Comparison of ENCODE assay signal across 10 cellular contexts in genomic region chr2:161763153-161763552, GRCh38.
"Had no signal": no experiment of that assay in that cellular context is flagged by ENCODE, and none has a peak within 500 bp of the region (broad histone marks: within the 10 kb centered on the region; RNA-seq: fewer than 3 reads in every experiment).

No MANE protein-coding gene starts in this region.

- H3K4me1 Mint-ChIP-seq: H9 had no signal

- H2AFZ ChIP-seq: GM23248 had no signal

- H3K36me3 ChIP-seq: HAP-1 had no signal

- H3K27ac Mint-ChIP-seq: H9, HFFc6 had no signal

- H3K9ac ChIP-seq: GM23248 had no signal

- FAIRE-seq: H1, H54 had no signal

- H3K9me3 Mint-ChIP-seq: H9, HFFc6 had no signal

- H3K4me3 Mint-ChIP-seq: H9, HFFc6 had no signal

- DNase-seq: GM23248, GOT3, H7, H9, HCEC 1CT, HFFc6 had no signal

- H3K4me1 ChIP-seq: HAP-1 had no signal

- ATAC-seq: HCT116 had no signal

- H3K27ac ChIP-seq: GM23248 had no signal

- H3K9me3 ChIP-seq: HAP-1 had no signal

- H3K4me3 ChIP-seq: GM23248, HAP-1 had no signal
